Comparison of ENCODE assay signal across 8 cellular contexts in genomic region chr6:89638320-89639195, GRCh38. TPM values are rescaled to one million over a fixed set of nuclear protein-coding genes. Genes with fewer than 3 reads are reported as not detected.
DNase-seq lines count a peak whose midpoint lies in the region; ATAC-seq lines count a peak whose summit lies in the region.

A gene with protein sequence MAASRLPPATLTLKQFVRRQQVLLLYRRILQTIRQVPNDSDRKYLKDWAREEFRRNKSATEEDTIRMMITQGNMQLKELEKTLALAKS (minus strand): TSS chr6:89638747. CDS start chr6:89638716, 31 bp downstream.

- CTCF ChIA-PET in activated CD4-positive, alpha-beta T cell treated with anti-CD3 and anti-CD28 coated beads, Interleukin-2, amount 10 ng/mL, durations not matched to agents 7 days and 5 days (lab: Charles Lee): interaction anchor here (0.6 to 1.9 kb wide), 9 partner anchors 9 to 288 kb away, joined by 3 to 5 read pairs (median 4); partner anchors contain the start of gene ANKRD6

- H3K27me3 ChIP-seq in BLaER1 treated with 17β-estradiol and CSF1 and Interleukin-3, amounts not matched to agents 10 nM and 100 nM: no peaks in the 10 kb centered on the region

- H3K36me3 ChIP-seq in BLaER1 treated with 17β-estradiol and CSF1 and Interleukin-3, amounts not matched to agents 10 nM and 100 nM: peaks cover 5 to 30% (median 14%) of the 10 kb centered on the region in 11 experiments; a peak in 20 of 22 replicates

- H3K4me3 Mint-ChIP-seq in activated CD4-positive, alpha-beta T cell treated with anti-CD3 and anti-CD28 coated beads, Interleukin-2, amount 10 ng/mL, durations not matched to agents 7 days and 5 days: peak within 1 kb of the TSS; percentile 93

- DNase-seq in NCI-H69 (lab: John Stamatoyannopoulos, UW): peak; percentile 97
- peak; percentile 91 for DNase-seq in activated CD4-positive, alpha-beta T cell treated with anti-CD3 and anti-CD28 coated beads, Interleukin-2, amount 10 ng/mL, durations not matched to agents 7 days and 5 days
- peak; percentile 72 for DNase-seq in cortex of kidney (lab: John Stamatoyannopoulos, UW)
- peak; percentile 98 for DNase-seq in left kidney (ENCODE audit: low read depth, low spot score)
- peak; percentile 92 to 94 for DNase-seq in stimulated activated CD4-positive, alpha-beta T cell treated with anti-CD3 and anti-CD28 coated beads, Interleukin-2, amount 100 ng/mL, for 24 hours

- no peaks in the 10 kb centered on the region for H3K9me3 ChIP-seq in BLaER1 treated with 17β-estradiol and CSF1 and Interleukin-3, amounts not matched to agents 10 nM and 100 nM (replicated peaks in 1 of 11)

- H3K27me3 Mint-ChIP-seq in activated CD4-positive, alpha-beta T cell treated with anti-CD3 and anti-CD28 coated beads, Interleukin-2, amount 10 ng/mL, durations not matched to agents 7 days and 5 days: no peaks in the 10 kb centered on the region

- peaks cover 53% of the 10 kb centered on the region for H3K36me3 Mint-ChIP-seq in activated CD4-positive, alpha-beta T cell treated with anti-CD3 and anti-CD28 coated beads, Interleukin-2, amount 10 ng/mL, durations not matched to agents 7 days and 5 days (ENCODE audit: low read depth)

- H3K27ac ChIP-seq in BLaER1 treated with 17β-estradiol and CSF1 and Interleukin-3, amounts not matched to agents 10 nM and 100 nM: peak within 1 kb of the TSS; percentile 83 to 92 (median 87)

- H3K4me1 Mint-ChIP-seq in activated CD4-positive, alpha-beta T cell treated with anti-CD3 and anti-CD28 coated beads, Interleukin-2, amount 10 ng/mL, durations not matched to agents 7 days and 5 days: peaks cover 39% of the 10 kb centered on the region

- H3K4me2 ChIP-seq in BLaER1 treated with 17β-estradiol and CSF1 and Interleukin-3, amounts not matched to agents 10 nM and 100 nM: peak within 1 kb of the TSS; percentile 77 to 88 (median 81)

- no peaks in the 10 kb centered on the region for H4K20me1 ChIP-seq in BLaER1 treated with 17β-estradiol and CSF1 and Interleukin-3, amounts not matched to agents 10 nM and 100 nM

- POLR2A ChIA-PET in activated CD4-positive, alpha-beta T cell treated with anti-CD3 and anti-CD28 coated beads, Interleukin-2, amount 10 ng/mL, durations not matched to agents 7 days and 5 days (lab: Charles Lee): interaction anchor here (0.6 kb wide), 1 partner anchor 526 kb away, joined by 3 read pairs; no protein-coding TSS in a partner anchor

- peak within 1 kb of the TSS; percentile 98 for H3K27ac Mint-ChIP-seq in activated CD4-positive, alpha-beta T cell treated with anti-CD3 and anti-CD28 coated beads, Interleukin-2, amount 10 ng/mL, durations not matched to agents 7 days and 5 days

- peak within 1 kb of the TSS; percentile 53 to 75 (median 66) for H3K4me3 ChIP-seq in BLaER1 treated with 17β-estradiol and CSF1 and Interleukin-3, amounts not matched to agents 10 nM and 100 nM

- H3K4me1 ChIP-seq in BLaER1 treated with 17β-estradiol and CSF1 and Interleukin-3, amounts not matched to agents 10 nM and 100 nM: peaks cover 7 to 14% (median 12%) of the 10 kb centered on the region in 10 experiments; a peak in 15 of 20 replicates

- H3K9ac ChIP-seq in BLaER1 treated with 17β-estradiol and CSF1 and Interleukin-3, amounts not matched to agents 10 nM and 100 nM: peak within 1 kb of the TSS; percentile 81 to 89 (median 86)

- H3K9me3 Mint-ChIP-seq in activated CD4-positive, alpha-beta T cell treated with anti-CD3 and anti-CD28 coated beads, Interleukin-2, amount 10 ng/mL, durations not matched to agents 7 days and 5 days: no peaks in the 10 kb centered on the region

- ATAC-seq in GM19328 (IDR thresholded peaks at IDR 0.05; ENCODE audit: unreplicated experiment) (peak; percentile 99), HG03520 (IDR thresholded peaks at IDR 0.05; ENCODE audit: unreplicated experiment) (peak; percentile 97)

RNA-seq across cellular contexts. Expression of the gene that starts here (rescaled TPM):
- total RNA-seq in activated CD4-positive, alpha-beta T cell treated with anti-CD3 and anti-CD28 coated beads, Interleukin-2, amount 10 ng/mL, durations not matched to agents 7 days and 5 days: 10 to 100 TPM; 28.0 to 32.0 TPM

Comparison
In these comparisons a context has a peak if more than half of its experiments do, and no peak if none do; other contexts are left out.
1. Peak in every context shown above with its lines: DNase-seq, ATAC-seq, H3K4me3 ChIP-seq and H3K27ac ChIP-seq.